18 cellular contexts compared by ENCODE assay signal in genomic region chr14:92389598-92390126, GRCh38.
"Had no signal": no experiment of that assay in that cellular context is flagged by ENCODE, and none has a peak within 500 bp of the region (broad histone marks: within the 10 kb centered on the region; RNA-seq: fewer than 3 reads in every experiment).

No MANE protein-coding gene starts in this region.

- H3K4me3 Mint-ChIP-seq: activated CD4-positive, alpha-beta memory T cell treated with anti-CD3 and anti-CD28 coated beads for 36 hours; activated naive CD4-positive, alpha-beta T cell treated with anti-CD3 and anti-CD28 coated beads for 36 hours; activated T-helper 1 cell treated with anti-CD3 and anti-CD28 coated beads, Interleukin-12 subunit alpha, Interleukin-12 subunit beta, Interleukin-2, Interleukin-4 antibody, amounts not matched to agents 30 ng/mL and 10 ng/mL and 1 ng/mL, durations not matched to agents 14 hours and 24 hours and 36 hours; mesothelial cell of epicardium had no signal

- H3K4me1 Mint-ChIP-seq: mesothelial cell of epicardium had no signal

- H3K27ac Mint-ChIP-seq: activated CD4-positive, alpha-beta memory T cell treated with anti-CD3 and anti-CD28 coated beads for 36 hours; activated naive CD4-positive, alpha-beta T cell treated with anti-CD3 and anti-CD28 coated beads for 36 hours; activated T-helper 1 cell treated with anti-CD3 and anti-CD28 coated beads, Interleukin-12 subunit alpha, Interleukin-12 subunit beta, Interleukin-2, Interleukin-4 antibody, amounts not matched to agents 30 ng/mL and 10 ng/mL and 1 ng/mL, durations not matched to agents 14 hours and 24 hours and 36 hours; mesothelial cell of epicardium had no signal

- H3K4me1 ChIP-seq: body of pancreas, stomach had no signal

- H3K27me3 ChIP-seq: body of pancreas, hepatocyte had no signal

- H3K4me3 ChIP-seq: body of pancreas, hepatocyte, stomach, thoracic aorta had no signal

- H3K27ac ChIP-seq: body of pancreas, hepatocyte, stomach, thoracic aorta had no signal

- ATAC-seq: body of pancreas had no signal

- H3K36me3 Mint-ChIP-seq: activated CD4-positive, alpha-beta memory T cell treated with anti-CD3 and anti-CD28 coated beads for 36 hours; mesothelial cell of epicardium had no signal

- H3K9me3 ChIP-seq: body of pancreas, thoracic aorta had no signal

- H3K36me3 ChIP-seq: stomach, thoracic aorta had no signal

- H3K9me3 Mint-ChIP-seq: activated CD4-positive, alpha-beta memory T cell treated with anti-CD3 and anti-CD28 coated beads for 36 hours; activated naive CD4-positive, alpha-beta T cell treated with anti-CD3 and anti-CD28 coated beads for 36 hours; activated T-helper 1 cell treated with anti-CD3 and anti-CD28 coated beads, Interleukin-12 subunit alpha, Interleukin-12 subunit beta, Interleukin-2, Interleukin-4 antibody, amounts not matched to agents 30 ng/mL and 10 ng/mL and 1 ng/mL, durations not matched to agents 14 hours and 24 hours and 36 hours; mesothelial cell of epicardium had no signal

- H3K27me3 Mint-ChIP-seq: activated CD4-positive, alpha-beta memory T cell treated with anti-CD3 and anti-CD28 coated beads for 36 hours had no signal

- DNase-seq: activated CD4-positive, alpha-beta memory T cell treated with anti-CD3 and anti-CD28 coated beads for 36 hours; activated CD4-positive, alpha-beta T cell treated with anti-CD3 and anti-CD28 coated beads for 1 hour; activated CD8-positive, alpha-beta memory T cell treated with anti-CD3 and anti-CD28 coated beads, Interleukin-2, amount 50 U/mL, for 4 hours; activated naive CD4-positive, alpha-beta T cell treated with anti-CD3 and anti-CD28 coated beads for 36 hours; amniotic stem cell; body of pancreas; central memory CD4-positive, alpha-beta T cell; dermis blood vessel endothelial cell; erythroblast; kidney glomerular epithelial cell; retina; stimulated activated CD4-positive, alpha-beta T cell treated with anti-CD3 and anti-CD28 coated beads, Interleukin-15, amount 100 ng/mL, for 24 hours; stimulated activated CD4-positive, alpha-beta T cell treated with anti-CD3 and anti-CD28 coated beads, Interleukin-4, amount 100 ng/mL, for 24 hours; stomach had no signal
